1 cellular context compared by ENCODE assay signal in genomic region chr4:80268936-80269335, GRCh38.
A peak's percentile ranks its signal among the peaks of the same experiment; 100 is the strongest.
TF ChIP-seq lines count a peak whose summit lies in the region.

No MANE protein-coding gene starts in this region.

TF ChIP-seq in H1, 55 proteins besides CTCF, POLR2A, EP300 and RAD21:
- peak; percentile 6; the same call in 1 of the 2 replicates for TF ChIP-seq SUZ12 (IDR thresholded peaks at IDR 0.05; ENCODE audit: low read length)
- peak; percentile 18 for TF ChIP-seq EZH2 (IDR thresholded peaks at IDR 0.05; ENCODE audit: low read depth, low read length, severe bottlenecking)
- TF ChIP-seq NANOG (IDR thresholded peaks at IDR 0.05; ENCODE audit: insufficient read depth, low read depth, low read length, poor library complexity, severe bottlenecking) = no peak
